ENCODE assay signal across 1 cellular context in the genomic region with DNA sequence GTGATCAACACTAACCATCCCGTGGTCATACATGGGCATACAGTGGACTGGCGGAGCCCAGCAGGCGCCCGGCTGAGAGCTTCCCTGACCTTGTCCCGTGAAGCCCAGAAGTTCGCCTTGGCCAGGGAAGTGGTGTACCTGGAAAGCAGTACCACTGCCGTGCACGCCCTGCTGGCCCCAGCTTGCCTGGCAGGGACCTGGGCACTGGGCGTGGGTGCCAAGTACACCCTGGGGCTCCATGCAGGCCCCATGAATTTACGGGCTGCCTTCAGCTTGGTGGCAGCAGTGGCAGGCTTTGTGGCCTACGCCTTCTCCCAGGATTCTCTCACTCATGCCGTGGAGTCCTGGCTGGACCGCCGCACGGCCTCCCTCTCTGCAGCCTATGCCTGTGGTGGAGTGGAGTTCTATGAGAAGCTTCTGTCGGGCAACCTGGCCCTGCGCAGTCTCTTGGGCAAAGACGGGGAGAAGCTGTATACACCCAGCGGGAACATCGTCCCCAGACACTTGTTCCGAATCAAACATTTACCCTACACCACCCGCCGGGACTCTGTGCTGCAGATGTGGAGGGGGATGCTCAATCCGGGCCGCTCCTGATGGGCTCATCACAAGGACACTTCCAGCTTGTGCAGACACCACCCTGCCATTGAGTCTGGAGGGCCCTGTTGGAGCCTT.
TF ChIP-seq lines count a peak whose summit lies in the region.

No MANE protein-coding gene starts in this region.

TF ChIP-seq in IMR-90, 13 proteins besides CTCF, POLR2A, EP300 and RAD21 (continued from another document):
- TF ChIP-seq SMC3 (IDR thresholded peaks at IDR 0.05; ENCODE audit: low read depth, low read length) = no peak
